ENCODE assay signal across 9 cellular contexts in genomic region chr1:195195423-195196057, GRCh38.
DNase-seq lines count a peak whose midpoint lies in the region; ATAC-seq and TF ChIP-seq lines count a peak whose summit lies in the region.
"Had no signal": no experiment of that assay in that cellular context is flagged by ENCODE, and none has a peak within 500 bp of the region (broad histone marks: within the 10 kb centered on the region; RNA-seq: fewer than 3 reads in every experiment).

No MANE protein-coding gene starts in this region.

- CTCF ChIA-PET in GM10248 (lab: Yijun Ruan, JAX), result interaction anchor here (1.3 kb wide), 1 partner anchor 25 kb away, joined by 3 read pairs; no protein-coding TSS in a partner anchor

- DNase-seq in GM10248 (ENCODE audit: extremely low spot score) (peak; percentile 52), NCI-H2171 treated with DMSO at 0.1 percent for 48 hours (lab: John Stamatoyannopoulos, UW) (no peak), NCI-H524 treated with DMSO at 0.1 percent for 48 hours (lab: John Stamatoyannopoulos, UW) (no peak), SHP77 (lab: John Stamatoyannopoulos, UW) (no peak), middle frontal gyrus (ENCODE audit: extremely low spot score, low spot score) (no peak)

- POLR2A ChIA-PET in GM10248 (lab: Yijun Ruan, JAX), result no interaction called here

- ATAC-seq in GM19324 (IDR thresholded peaks at IDR 0.05; ENCODE audit: low FRiP score, unreplicated experiment) (peak; percentile 99), HG02973 (IDR thresholded peaks at IDR 0.05; ENCODE audit: unreplicated experiment) (peak; percentile 97), SK-N-SH treated with all-trans-retinoic acid at 6 μM for 48 hours (peak; percentile 78)
- ATAC-seq: Right ventricle myocardium inferior had no signal

- TF ChIP-seq CTCF in GM10248 (IDR thresholded peaks at IDR 0.05; ENCODE audit: control extremely low read depth, extremely low read depth, low read depth, missing control alignments), result no peak

TF ChIP-seq in SK-N-SH treated with all-trans-retinoic acid at 6 μM for 48 hours, 23 proteins besides CTCF, POLR2A, EP300 and RAD21:
- TF ChIP-seq ZC3H10 (CRISPR knock-in tag; IDR thresholded peaks at IDR 0.05) (no peak), CSRNP3 (CRISPR knock-in tag; IDR thresholded peaks at IDR 0.05) (no peak), PATZ1 (CRISPR knock-in tag; IDR thresholded peaks at IDR 0.05; ENCODE audit: borderline replicate concordance) (no peak), ISL1 (CRISPR knock-in tag; IDR thresholded peaks at IDR 0.05) (no peak), ZFP30 (CRISPR knock-in tag; IDR thresholded peaks at IDR 0.05) (no peak), TCF4 (CRISPR knock-in tag; IDR thresholded peaks at IDR 0.05; ENCODE audit: borderline replicate concordance) (no peak), ZNF70 (CRISPR knock-in tag; IDR thresholded peaks at IDR 0.05) (no peak), ZFP3 (CRISPR knock-in tag; IDR thresholded peaks at IDR 0.05) (no peak), BACH2 (CRISPR knock-in tag; IDR thresholded peaks at IDR 0.05; ENCODE audit: borderline replicate concordance) (no peak), CREB5 (CRISPR knock-in tag; IDR thresholded peaks at IDR 0.05; ENCODE audit: low read depth) (no peak), GLIS3 (CRISPR knock-in tag; IDR thresholded peaks at IDR 0.05) (no peak), CSDC2 (CRISPR knock-in tag; IDR thresholded peaks at IDR 0.05) (no peak), PPARA (CRISPR knock-in tag; IDR thresholded peaks at IDR 0.05; ENCODE audit: borderline replicate concordance) (no peak)
